In the genomic region with DNA sequence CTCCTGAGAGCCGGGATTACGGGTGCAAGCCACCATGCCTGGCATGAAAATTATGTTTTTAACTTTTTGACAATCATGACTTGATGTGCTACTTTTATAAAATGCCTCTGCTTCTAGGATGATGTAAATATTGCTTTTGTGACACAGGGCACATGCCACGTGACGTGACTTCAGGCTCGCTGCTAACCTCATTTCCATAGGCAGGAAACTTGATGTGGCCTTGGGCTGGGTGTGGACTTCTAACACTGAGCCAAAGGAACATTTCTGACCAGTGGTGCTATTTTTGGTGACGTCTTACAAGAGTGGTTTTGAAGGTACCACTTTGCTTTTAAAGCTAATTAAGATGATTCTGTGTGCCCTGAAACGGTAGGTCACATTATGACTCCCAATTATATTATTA, we compare ENCODE assay signal across 29 cellular contexts.
"Had no signal": no experiment of that assay in that cellular context is flagged by ENCODE, and none has a peak within 500 bp of the region (broad histone marks: within the 10 kb centered on the region; RNA-seq: fewer than 3 reads in every experiment).

No MANE protein-coding gene starts in this region.

- H3K27ac Mint-ChIP-seq: immature natural killer cell; mesothelial cell of epicardium; natural killer cell; nephron progenitor cell; neural progenitor cell; stimulated activated naive B cell treated with anti-CD40 and anti-IgM and Interleukin-4, amounts not matched to agents 10 μg/mL and 1 μg/mL and 100 μg/mL, for 72 hours had no signal

- H3K9me3 Mint-ChIP-seq: immature natural killer cell; mesothelial cell of epicardium; naive B cell; natural killer cell; nephron progenitor cell; neural progenitor cell; stimulated activated naive B cell treated with anti-CD40 and anti-IgM and Interleukin-4, amounts not matched to agents 10 μg/mL and 1 μg/mL and 100 μg/mL, for 72 hours had no signal

- H3K4me3 ChIP-seq: lower lobe of right lung, neural progenitor cell, psoas muscle, skin epidermis, stomach, testis, thyroid gland, transverse colon, upper lobe of left lung, vagina had no signal

- ATAC-seq: lower lobe of right lung; natural killer cell; psoas muscle; sciatic nerve; stimulated activated naive B cell treated with anti-CD40 and anti-IgM and Interleukin-4, amounts not matched to agents 10 μg/mL and 1 μg/mL and 100 μg/mL, for 72 hours; stimulated activated naive CD8-positive, alpha-beta T cell treated with anti-CD3 and anti-CD28 coated beads, Interleukin-15, Interleukin-2, amounts not matched to agents 100 U/mL and 50 U/mL, for 24 hours had no signal

- H3K4me1 Mint-ChIP-seq: immature natural killer cell; mesothelial cell of epicardium; naive B cell; natural killer cell; stimulated activated naive B cell treated with anti-CD40 and anti-IgM and Interleukin-4, amounts not matched to agents 10 μg/mL and 1 μg/mL and 100 μg/mL, for 72 hours had no signal

- H3K27ac ChIP-seq: lower lobe of right lung, neural progenitor cell, neutrophil, parathyroid adenoma, psoas muscle, skin epidermis, stomach, testis, thyroid gland, transverse colon, upper lobe of left lung, vagina had no signal

- H3K36me3 Mint-ChIP-seq: immature natural killer cell; mesothelial cell of epicardium; naive B cell; natural killer cell; neural progenitor cell; stimulated activated naive B cell treated with anti-CD40 and anti-IgM and Interleukin-4, amounts not matched to agents 10 μg/mL and 1 μg/mL and 100 μg/mL, for 72 hours had no signal

- H3K27me3 ChIP-seq: neural progenitor cell, neutrophil, stomach, testis, thyroid gland, transverse colon, upper lobe of left lung, vagina had no signal

- H3K4me2 ChIP-seq: neural progenitor cell had no signal

- H3K9me3 ChIP-seq: lower lobe of right lung, neutrophil, psoas muscle, stomach, testis, thyroid gland, transverse colon, upper lobe of left lung, vagina had no signal

- H3K4me3 Mint-ChIP-seq: mesothelial cell of epicardium; naive B cell; natural killer cell; nephron progenitor cell; neural progenitor cell; stimulated activated naive B cell treated with anti-CD40 and anti-IgM and Interleukin-4, amounts not matched to agents 10 μg/mL and 1 μg/mL and 100 μg/mL, for 72 hours had no signal

- H3K79me2 ChIP-seq: parathyroid adenoma had no signal

- DNase-seq: hypothalamus; kidney; lower lobe of right lung; mammary epithelial cell; mesenchymal stem cell; naive B cell; natural killer cell; nephron progenitor cell; occipital lobe; psoas muscle; stimulated activated CD4-positive, alpha-beta T cell treated with anti-CD3 and anti-CD28 coated beads, Interleukin-12 subunit alpha, Interleukin-12 subunit beta, amount 100 ng/mL, for 4 hours; stimulated activated CD4-positive, alpha-beta T cell treated with anti-CD3 and anti-CD28 coated beads, Interleukin-15, amount 100 ng/mL, for 24 hours; stimulated activated CD4-positive, alpha-beta T cell treated with anti-CD3 and anti-CD28 coated beads, Interleukin-2, amount 100 ng/mL, for 24 hours; stimulated activated CD4-positive, alpha-beta T cell treated with anti-CD3 and anti-CD28 coated beads, Interleukin-4, amount 100 ng/mL, for 1 hour; stimulated activated naive B cell treated with anti-CD40 and anti-IgM and Interleukin-4, amounts not matched to agents 10 μg/mL and 1 μg/mL and 100 μg/mL, for 72 hours; stimulated activated naive CD8-positive, alpha-beta T cell treated with anti-CD3 and anti-CD28 coated beads, Interleukin-15, Interleukin-2, amounts not matched to agents 100 U/mL and 50 U/mL, for 24 hours; stomach; testis; thyroid gland; transverse colon; upper lobe of left lung had no signal

- H3K9ac ChIP-seq: neural progenitor cell, parathyroid adenoma had no signal

- H3K4me1 ChIP-seq: lower lobe of right lung, parathyroid adenoma, psoas muscle, stomach, testis, thyroid gland, transverse colon, upper lobe of left lung, vagina had no signal

- H3K36me3 ChIP-seq: lower lobe of right lung, neural progenitor cell, neutrophil, stomach, thyroid gland, transverse colon, upper lobe of left lung, vagina had no signal
